Comparison of ENCODE assay signal across 24 cellular contexts in the genomic region with DNA sequence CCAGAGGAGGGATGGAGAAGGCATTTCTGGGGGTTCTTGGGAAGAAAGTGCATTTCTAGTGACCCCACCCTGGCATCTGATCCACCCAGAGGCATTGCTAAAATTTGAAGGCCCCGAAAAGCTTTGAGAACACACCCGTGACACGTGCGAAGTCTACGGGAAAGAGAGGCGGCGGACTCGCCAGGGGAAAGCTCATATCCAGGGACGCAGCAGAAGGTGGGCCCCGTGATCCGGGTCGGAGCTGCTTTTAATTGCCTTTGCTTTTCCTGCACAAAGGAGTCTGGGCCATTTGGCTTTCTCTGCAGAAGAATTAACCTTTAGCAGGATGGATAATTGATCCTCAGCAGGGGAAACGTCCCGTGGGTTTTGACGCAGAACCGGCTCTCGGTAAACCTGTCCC. TPM values are rescaled to one million over a fixed set of nuclear protein-coding genes. Genes with fewer than 3 reads are reported as not detected.
DNase-seq lines count a peak whose midpoint lies in the region; ATAC-seq and TF ChIP-seq lines count a peak whose summit lies in the region.
"Had no signal": no experiment of that assay in that cellular context is flagged by ENCODE, and none has a peak within 500 bp of the region (broad histone marks: within the 10 kb centered on the region; RNA-seq: fewer than 3 reads in every experiment).

No MANE protein-coding gene starts in this region.

- no peak overlapping the region for H4K91ac ChIP-seq in neuronal stem cell (ENCODE audit: low read depth, low read length, poor library complexity)

- peaks cover 12% of the 10 kb centered on the region for H3K4me1 Mint-ChIP-seq in glutamatergic neuron (ENCODE audit: low read depth, unreplicated experiment)
- peaks cover 11% of the 10 kb centered on the region for H3K4me1 Mint-ChIP-seq in activated CD8-positive, alpha-beta T cell treated with anti-CD3 and anti-CD28 coated beads, Interleukin-2, amount 10 ng/mL, durations not matched to agents 7 days and 5 days (ENCODE audit: low read depth)
- H3K4me1 Mint-ChIP-seq: CD14-positive monocyte had no signal

- peaks cover 11% of the 10 kb centered on the region for H3K27me3 Mint-ChIP-seq in glutamatergic neuron (ENCODE audit: unreplicated experiment)
- no peaks in the 10 kb centered on the region for H3K27me3 Mint-ChIP-seq in activated CD8-positive, alpha-beta T cell treated with anti-CD3 and anti-CD28 coated beads, Interleukin-2, amount 10 ng/mL, durations not matched to agents 7 days and 5 days (ENCODE audit: low read depth)
- H3K27me3 Mint-ChIP-seq: IgD-negative memory B cell had no signal

- no peak overlapping the region for H3K9ac ChIP-seq in neuronal stem cell (ENCODE audit: low read depth, low read length, poor library complexity)
- H3K9ac ChIP-seq: KMS-11 had no signal

- H3K4me2 ChIP-seq in neuronal stem cell (ENCODE audit: insufficient read depth, low read length, poor library complexity, severe bottlenecking) = no peak overlapping the region
- H3K4me2 ChIP-seq: KMS-11 had no signal

- H3K9me3 ChIP-seq in neuronal stem cell (replicated peaks in 1 of 2; ENCODE audit: control insufficient read depth in 2 of 2, insufficient read depth in 1 of 2, low read depth in 1 of 2, low read length in 2 of 2) = peaks cover 0 to 2% of the 10 kb centered on the region in 2 donors
- H3K9me3 ChIP-seq: BE2C had no signal

- H3K79me1 ChIP-seq in neuronal stem cell (ENCODE audit: low read depth, low read length) = no peaks in the 10 kb centered on the region

- no peak overlapping the region for H2BK15ac ChIP-seq in neuronal stem cell (ENCODE audit: low read length)

- H2AK5ac ChIP-seq in neuronal stem cell (ENCODE audit: low read depth, low read length) = no peak overlapping the region

- H3K4me3 Mint-ChIP-seq in glutamatergic neuron (ENCODE audit: unreplicated experiment) = peak overlapping the region; percentile 20
- no peak overlapping the region for H3K4me3 Mint-ChIP-seq in activated CD8-positive, alpha-beta T cell treated with anti-CD3 and anti-CD28 coated beads, Interleukin-2, amount 10 ng/mL, durations not matched to agents 7 days and 5 days
- H3K4me3 Mint-ChIP-seq: CD14-positive monocyte had no signal

- no peak overlapping the region for H2BK5ac ChIP-seq in neuronal stem cell (ENCODE audit: low read length)

- no peak overlapping the region for H2AFZ ChIP-seq in neuronal stem cell (ENCODE audit: low read length)

- no peak overlapping the region for H3K27ac Mint-ChIP-seq in glutamatergic neuron (ENCODE audit: unreplicated experiment)
- H3K27ac Mint-ChIP-seq in activated CD8-positive, alpha-beta T cell treated with anti-CD3 and anti-CD28 coated beads, Interleukin-2, amount 10 ng/mL, durations not matched to agents 7 days and 5 days = no peak overlapping the region
- H3K27ac Mint-ChIP-seq: CD14-positive monocyte, IgD-negative memory B cell had no signal

- no CpG with 5 or more reads among the region's 17 CpGs for WGBS in neuronal stem cell (ENCODE audit: extremely low coverage in 2 of 2, insufficient read length in 2 of 2, insufficient replicate concordance in 1 of 2), 2 donors

- H2BK12ac ChIP-seq in neuronal stem cell (ENCODE audit: low read length) = no peak overlapping the region

- no peak overlapping the region for H3K14ac ChIP-seq in neuronal stem cell (ENCODE audit: low read length)

- no peak overlapping the region for H2BK120ac ChIP-seq in neuronal stem cell (ENCODE audit: low read depth, low read length)

- no peak for ATAC-seq in GM18870 (IDR thresholded peaks at IDR 0.05; ENCODE audit: unreplicated experiment)
- ATAC-seq in activated CD8-positive, alpha-beta T cell treated with anti-CD3 and anti-CD28 coated beads, Interleukin-2, amount 10 ng/mL, durations not matched to agents 7 days and 5 days = no peak

- no peak overlapping the region for H3K4me3 ChIP-seq in neuronal stem cell (ENCODE audit: low read length in 2 of 2)

- H3K36me3 Mint-ChIP-seq in glutamatergic neuron (ENCODE audit: unreplicated experiment) = peaks cover 19% of the 10 kb centered on the region
- peaks cover 84% of the 10 kb centered on the region for H3K36me3 Mint-ChIP-seq in activated CD8-positive, alpha-beta T cell treated with anti-CD3 and anti-CD28 coated beads, Interleukin-2, amount 10 ng/mL, durations not matched to agents 7 days and 5 days (ENCODE audit: low read depth)
- H3K36me3 Mint-ChIP-seq: CD14-positive monocyte had no signal

- DNase-seq in activated effector memory CD4-positive, alpha-beta T cell treated with anti-CD3 and anti-CD28 coated beads, Interleukin-2, amount 50 U/mL, for 16 hours = peak; percentile 25
- no peak for DNase-seq in activated effector memory CD4-positive, alpha-beta T cell treated with Interleukin-2 at 50 U/mL for 16 hours
- no peak for DNase-seq in glutamatergic neuron
- DNase-seq in posterior vena cava (ENCODE audit: low spot score) = peak; percentile 74
- no peak for DNase-seq in neuronal stem cell (ENCODE audit: low spot score)
- DNase-seq in activated CD8-positive, alpha-beta T cell treated with anti-CD3 and anti-CD28 coated beads, Interleukin-2, amount 10 ng/mL, durations not matched to agents 7 days and 5 days = no peak
- no peak for DNase-seq in mesenteric fat pad (ENCODE audit: low spot score)
- DNase-seq: 8988T, ACHN, BE2C, DMS53, HCEC 1CT, NCI-H1048, NCI-H1417, NCI-H1694, NCI-H2029 treated with DMSO at 0.1 percent for 48 hours, SHP77 had no signal

- H3K9me3 Mint-ChIP-seq in glutamatergic neuron (ENCODE audit: unreplicated experiment) = peaks cover 11% of the 10 kb centered on the region
- H3K9me3 Mint-ChIP-seq in activated CD8-positive, alpha-beta T cell treated with anti-CD3 and anti-CD28 coated beads, Interleukin-2, amount 10 ng/mL, durations not matched to agents 7 days and 5 days (ENCODE audit: insufficient read depth) = peaks cover 28% of the 10 kb centered on the region

- intact Hi-C loops in posterior vena cava (cut with DNase I) = no loop called here

- H3K27ac ChIP-seq in neuronal stem cell (replicated peaks; ENCODE audit: low read length) = no peak overlapping the region
- H3K27ac ChIP-seq: KMS-11, RWPE1 had no signal

- CTCF ChIA-PET in activated CD8-positive, alpha-beta T cell treated with anti-CD3 and anti-CD28 coated beads, Interleukin-2, amount 10 ng/mL, durations not matched to agents 7 days and 5 days (lab: Charles Lee) = interaction anchor here (1.1 kb wide), 1 partner anchor 10 kb away, joined by 3 read pairs; no protein-coding TSS in a partner anchor

- no peak overlapping the region for H4K8ac ChIP-seq in neuronal stem cell (ENCODE audit: low read depth, low read length)

- no peaks in the 10 kb centered on the region for H3K36me3 ChIP-seq in neuronal stem cell (replicated peaks in 1 of 2; ENCODE audit: control insufficient read depth in 2 of 2, insufficient read depth in 2 of 2, low read length in 2 of 2)
- H3K36me3 ChIP-seq: BE2C had no signal

- TF ChIP-seq CTCF in glutamatergic neuron (IDR thresholded peaks at IDR 0.05; ENCODE audit: partially characterized antibody, unreplicated experiment) = no peak

- peaks cover 0 to 2% (median 0%) of the 10 kb centered on the region in 3 experiments for H3K27me3 ChIP-seq in neuronal stem cell (ENCODE audit: control insufficient read depth in 3 of 3, insufficient read depth in 3 of 3, low read depth in 1 of 3, low read length in 3 of 3)
- H3K27me3 ChIP-seq: BE2C had no signal

- no peaks in the 10 kb centered on the region for H3K4me1 ChIP-seq in neuronal stem cell (ENCODE audit: control insufficient read depth in 2 of 2, insufficient read depth in 1 of 2, low read depth in 1 of 2, low read length in 2 of 2)
- H3K4me1 ChIP-seq: BE2C had no signal

- H3K23ac ChIP-seq in neuronal stem cell (ENCODE audit: low read depth, low read length, poor library complexity) = no peak overlapping the region

- H3K18ac ChIP-seq in neuronal stem cell (ENCODE audit: low read length) = no peak overlapping the region

- no peak overlapping the region for H3K4ac ChIP-seq in neuronal stem cell (ENCODE audit: low read length)

- POLR2A ChIA-PET in activated CD8-positive, alpha-beta T cell treated with anti-CD3 and anti-CD28 coated beads, Interleukin-2, amount 10 ng/mL, durations not matched to agents 7 days and 5 days (lab: Charles Lee) = no interaction called here

RNA-seq across cellular contexts. Expression of gene CARD11, which starts 50.3 kb away (rescaled TPM):
- total RNA-seq in glutamatergic neuron (ENCODE audit: unreplicated experiment) (1.4 TPM), posterior vena cava (1 to 10 TPM in 1 of 2 donors, under 1 TPM in 1; 0.86 to 1.9 TPM), mesenteric fat pad (0.42 TPM)
- 0.59 TPM for polyA plus RNA-seq in neuronal stem cell (2013, experiment 1 of 2)
- polyA plus RNA-seq in neuronal stem cell (2013, experiment 2 of 2) = 0.60 TPM
- 100 to 1,000 TPM; 178 TPM for total RNA-seq in activated CD8-positive, alpha-beta T cell treated with anti-CD3 and anti-CD28 coated beads, Interleukin-2, amount 10 ng/mL, durations not matched to agents 7 days and 5 days
- total RNA-seq: G401, SK-MEL-5 had no signal

Comparison
In these comparisons a context has a peak if more than half of its experiments do, and no peak if none do; other contexts are left out.
1. DNase-seq: peak in activated effector memory CD4-positive, alpha-beta T cell treated with anti-CD3 and anti-CD28 coated beads, Interleukin-2, amount 50 U/mL, for 16 hours (single experiment) and posterior vena cava (single experiment); none in activated effector memory CD4-positive, alpha-beta T cell treated with Interleukin-2 at 50 U/mL for 16 hours (single experiment), glutamatergic neuron (single experiment), neuronal stem cell (single experiment), activated CD8-positive, alpha-beta T cell treated with anti-CD3 and anti-CD28 coated beads, Interleukin-2, amount 10 ng/mL, durations not matched to agents 7 days and 5 days (single experiment) and mesenteric fat pad (single experiment).
2. RNA of gene CARD11, which starts 50.3 kb away (total RNA-seq): 178 TPM in activated CD8-positive, alpha-beta T cell treated with anti-CD3 and anti-CD28 coated beads, Interleukin-2, amount 10 ng/mL, durations not matched to agents 7 days and 5 days; 0.86 to 1.9 TPM in posterior vena cava, 1.4 TPM in glutamatergic neuron (single experiment) and 0.42 TPM in mesenteric fat pad (single experiment); every median in the first group is over 10 times any median in the second.